Comparison of ENCODE assay signal across 28 cellular contexts in genomic region chr2:75573145-75573878, GRCh38. TPM values are rescaled to one million over a fixed set of nuclear protein-coding genes. Genes with fewer than 3 reads are reported as not detected.
"Had no signal": no experiment of that assay in that cellular context is flagged by ENCODE, and none has a peak within 500 bp of the region (broad histone marks: within the 10 kb centered on the region; RNA-seq: fewer than 3 reads in every experiment).

No MANE protein-coding gene starts in this region.

- H3K4me1 ChIP-seq: adrenal gland, prostate gland had no signal

- ATAC-seq: left colon; naive thymus-derived CD4-positive, alpha-beta T cell; stimulated activated memory B cell treated with anti-CD40 and anti-IgM and Interleukin-4, amounts not matched to agents 10 μg/mL and 1 μg/mL and 100 μg/mL, for 72 hours; stimulated activated naive CD8-positive, alpha-beta T cell treated with anti-CD3 and anti-CD28 coated beads, Interleukin-15, amount 100 ng/mL, for 72 hours had no signal

- H3K27me3 ChIP-seq: adrenal gland, ovary, vagina had no signal

- DNase-seq: activated CD4-positive, alpha-beta memory T cell treated with anti-CD3 and anti-CD28 coated beads for 36 hours; activated CD4-positive, alpha-beta T cell treated with anti-CD3 and anti-CD28 coated beads, Interleukin-2, amount 10 ng/mL, durations not matched to agents 24 days and 14 days; activated CD4-positive, CD25-positive, alpha-beta regulatory T cell treated with anti-CD3 and anti-CD28 coated beads, Interleukin-2, amount 50 U/mL, for 72 hours; activated CD8-positive, alpha-beta memory T cell treated with anti-CD3 and anti-CD28 coated beads, Interleukin-2, amount 50 U/mL, for 4 hours; activated effector memory CD4-positive, alpha-beta T cell treated with anti-CD3 and anti-CD28 coated beads, Interleukin-2, amount 50 U/mL, for 16 hours; activated naive CD4-positive, alpha-beta T cell treated with anti-CD3 and anti-CD28 coated beads for 36 hours; activated naive CD8-positive, alpha-beta T cell treated with anti-CD3 and anti-CD28 coated beads for 36 hours; activated T-cell treated with anti-CD3 and anti-CD28 coated beads, Interleukin-2, amount 50 U/mL, for 1 hour; adrenal gland; aorta; caudate nucleus; endodermal cell; esophagus squamous epithelium; left colon; naive thymus-derived CD4-positive, alpha-beta T cell; ovary; stimulated activated CD4-positive, alpha-beta T cell treated with anti-CD3 and anti-CD28 coated beads, Interleukin-1b, Interleukin-23, amount 100 ng/mL, for 48 hours; stimulated activated CD4-positive, alpha-beta T cell treated with anti-CD3 and anti-CD28 coated beads, Interleukin-4, amount 100 ng/mL, for 4 hours; stimulated activated CD8-positive, alpha-beta memory T cell treated with anti-CD3 and anti-CD28 coated beads, Interleukin-4, amount 100 ng/mL, for 48 hours; stimulated activated naive CD8-positive, alpha-beta T cell treated with anti-CD3 and anti-CD28 coated beads, Interleukin-15, amount 100 ng/mL, for 72 hours; substantia nigra had no signal

- FAIRE-seq: frontal cortex had no signal

- H3K27ac ChIP-seq: adrenal gland, esophagus squamous epithelium, ovary, prostate gland, vagina had no signal

RNA-seq across cellular contexts. Expression of gene EVA1A, which starts 12.6 kb away (rescaled TPM):
- total RNA-seq: activated CD4-positive, alpha-beta memory T cell treated with anti-CD3 and anti-CD28 coated beads for 36 hours; activated CD4-positive, alpha-beta T cell treated with anti-CD3 and anti-CD28 coated beads, Interleukin-2, amount 10 ng/mL, durations not matched to agents 24 days and 14 days; activated CD8-positive, alpha-beta memory T cell treated with anti-CD3 and anti-CD28 coated beads for 36 hours; activated naive CD4-positive, alpha-beta T cell treated with anti-CD3 and anti-CD28 coated beads for 36 hours; activated T-helper 1 cell treated with anti-CD3 and anti-CD28 coated beads, Interleukin-12 subunit alpha, Interleukin-12 subunit beta, Interleukin-2, Interleukin-4 antibody, amounts not matched to agents 30 ng/mL and 10 ng/mL and 1 ng/mL, durations not matched to agents 14 hours and 24 hours and 36 hours; vagina had no signal
- polyA plus RNA-seq: neural cell had no signal
